ENCODE assay signal across 15 cellular contexts in genomic region chr3:138468886-138469285, GRCh38. TPM values are rescaled to one million over a fixed set of nuclear protein-coding genes. Genes with fewer than 3 reads are reported as not detected.
DNase-seq lines count a peak whose midpoint lies in the region; ATAC-seq and TF ChIP-seq lines count a peak whose summit lies in the region.
"Had no signal": no experiment of that assay in that cellular context is flagged by ENCODE, and none has a peak within 500 bp of the region (broad histone marks: within the 10 kb centered on the region; RNA-seq: fewer than 3 reads in every experiment).

No MANE protein-coding gene starts in this region.

- no peaks in the 10 kb centered on the region for H3K4me1 Mint-ChIP-seq in endodermal cell

- H3K4me3 ChIP-seq in AG09309 (ENCODE audit: control insufficient read depth, low read depth, low read length) (no peak overlapping the region), choroid plexus epithelial cell (ENCODE audit: low read depth, low read length) (no peak overlapping the region), endodermal cell (ENCODE audit: low read length) (no peak overlapping the region)
- H3K4me3 ChIP-seq: neural progenitor cell had no signal

- WGBS in endodermal cell (ENCODE audit: insufficient coverage in 1 of 2, insufficient read length in 1 of 2), 2 experiments: 84 to 100% methylated on average over 1 to 2 of the region's 2 CpGs

- H3K9me3 Mint-ChIP-seq in endodermal cell: no peaks in the 10 kb centered on the region
- H3K9me3 Mint-ChIP-seq: neural progenitor cell had no signal

- no peaks in the 10 kb centered on the region for H3K36me3 ChIP-seq in endodermal cell (ENCODE audit: control insufficient read depth, insufficient read depth, low read length)
- H3K36me3 ChIP-seq: neural progenitor cell had no signal

- no peak for TF ChIP-seq CTCF in AG09309 (IDR thresholded peaks at IDR 0.05; ENCODE audit: control insufficient read depth, insufficient read depth, low read depth, low read length, missing control alignments)
- TF ChIP-seq CTCF in choroid plexus epithelial cell (conservative IDR thresholded peaks at IDR 0.05; ENCODE audit: low read depth, low read length): no peak
- TF ChIP-seq CTCF in endodermal cell (conservative IDR thresholded peaks at IDR 0.05): no peak

- H3K4me1 ChIP-seq in endodermal cell (ENCODE audit: control insufficient read depth, insufficient read depth, low read length): no peaks in the 10 kb centered on the region
- H3K4me1 ChIP-seq: neural progenitor cell had no signal

- H3K27me3 Mint-ChIP-seq in endodermal cell (ENCODE audit: insufficient read depth): no peaks in the 10 kb centered on the region

- no peak overlapping the region for H3K4me3 Mint-ChIP-seq in endodermal cell
- H3K4me3 Mint-ChIP-seq: neural progenitor cell had no signal

- H3K9ac ChIP-seq in endodermal cell (ENCODE audit: extremely low read depth, low read length, poor library complexity, severe bottlenecking): no peak overlapping the region
- H3K9ac ChIP-seq: neural progenitor cell had no signal

- no peaks in the 10 kb centered on the region for H3K27me3 ChIP-seq in endodermal cell (ENCODE audit: control insufficient read depth, insufficient read depth, low read length, poor library complexity, severe bottlenecking)
- H3K27me3 ChIP-seq: neural progenitor cell had no signal

- POLR2A ChIA-PET in HEK293T (lab: Yijun Ruan, JAX): no interaction called here

- DNase-seq in AG09309 (ENCODE audit: low read depth) (peak; percentile 46), HEK293T (ENCODE audit: extremely low spot score) (no peak), choroid plexus epithelial cell (ENCODE audit: low read depth) (peak; percentile 43), mesenteric fat pad (ENCODE audit: low spot score) (peak; percentile 45), NCI-H345 (lab: John Stamatoyannopoulos, UW) (no peak), endodermal cell (no peak)
- DNase-seq: activated naive CD4-positive, alpha-beta T cell treated with Interleukin-2 at 50 U/mL for 16 hours; DND-41; NCI-H1105; NCI-H510A; T-helper 9 cell had no signal

- CTCF ChIA-PET in HEK293T (lab: Yijun Ruan, JAX): interaction anchor here (0.6 to 1.3 kb wide), 4 partner anchors 10 to 467 kb away, joined by 3 to 6 read pairs (median 4); no protein-coding TSS in a partner anchor

- no peaks in the 10 kb centered on the region for H3K9me3 ChIP-seq in endodermal cell (ENCODE audit: control insufficient read depth, low read length)

- H3K36me3 Mint-ChIP-seq in endodermal cell (ENCODE audit: low read depth): peaks cover 8% of the 10 kb centered on the region
- H3K36me3 Mint-ChIP-seq: neural progenitor cell had no signal

- no peak overlapping the region for H3K27ac Mint-ChIP-seq in endodermal cell
- H3K27ac Mint-ChIP-seq: neural progenitor cell had no signal

- H3K27ac ChIP-seq in endodermal cell (ENCODE audit: low read depth, low read length): no peak overlapping the region
- H3K27ac ChIP-seq: neural progenitor cell had no signal

- no peak for ATAC-seq in HG03039 (IDR thresholded peaks at IDR 0.05; ENCODE audit: unreplicated experiment)
- ATAC-seq in GM21381 (IDR thresholded peaks at IDR 0.05; ENCODE audit: unreplicated experiment): no peak

TF ChIP-seq in HEK293T, 16 proteins besides CTCF, POLR2A, EP300 and RAD21:
- TF ChIP-seq NFRKB (IDR thresholded peaks at IDR 0.05): no peak
- TF ChIP-seq PKNOX1 (IDR thresholded peaks at IDR 0.05): peak; percentile 74
- TF ChIP-seq LEF1 (IDR thresholded peaks at IDR 0.05; ENCODE audit: borderline replicate concordance): no peak

RNA-seq across cellular contexts. Expression of gene ESYT3, which starts 34.5 kb away (rescaled TPM):
- total RNA-seq in mesenteric fat pad: 0.19 TPM
- 10 to 100 TPM in 1 of 2 donors, 1 to 10 TPM in 1; 7.7 to 10.2 TPM for total RNA-seq in endodermal cell
- 1.5 TPM for polyA plus RNA-seq in endodermal cell (2013, experiment 1 of 2)
- 0.70 TPM for polyA plus RNA-seq in endodermal cell (2013, experiment 2 of 2)
- total RNA-seq: HT-29 had no signal

Comparison
In these comparisons a context has a peak if more than half of its experiments do, and no peak if none do; other contexts are left out.
1. DNase-seq: peak in AG09309 (single experiment), choroid plexus epithelial cell (single experiment) and mesenteric fat pad (single experiment); none in HEK293T (single experiment), NCI-H345 (single experiment) and endodermal cell (single experiment).